15 cellular contexts compared by ENCODE assay signal in the genomic region with DNA sequence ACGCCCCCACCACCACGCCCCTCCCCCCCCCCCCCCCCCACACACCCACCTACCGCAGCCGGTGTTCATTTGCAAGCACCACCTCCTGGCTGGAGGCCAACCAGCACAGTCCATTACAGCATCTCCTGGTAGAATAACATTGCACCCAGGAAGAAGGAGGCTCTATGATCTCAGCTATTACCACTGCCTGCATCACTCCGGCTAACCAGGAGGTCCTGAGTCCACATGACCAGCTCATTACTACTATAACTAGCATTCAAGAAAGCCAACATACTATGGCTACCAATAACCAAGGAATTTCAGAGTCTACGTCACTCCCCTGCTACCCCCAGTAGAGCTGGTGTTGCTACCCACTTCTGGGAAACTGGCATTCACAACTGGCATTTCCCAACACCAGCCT.
DNase-seq lines count a peak whose midpoint lies in the region; ATAC-seq and TF ChIP-seq lines count a peak whose summit lies in the region.
"Had no signal": no experiment of that assay in that cellular context is flagged by ENCODE, and none has a peak within 500 bp of the region (broad histone marks: within the 10 kb centered on the region; RNA-seq: fewer than 3 reads in every experiment).

No MANE protein-coding gene starts in this region.

- H3K4me3 ChIP-seq in GM23248, result no peak overlapping the region
- H3K4me3 ChIP-seq: adrenal gland, neural progenitor cell had no signal

- no peaks in the 10 kb centered on the region for H3K9me2 ChIP-seq in GM23248 (ENCODE audit: insufficient read depth)

- in situ Hi-C loops in GM23248 (cut with MboI), result loop anchor here (5.0 to 25.0 kb wide), 2 partner anchors 98 to 223 kb away; partner anchors contain the start of gene RNASEK

- H3K27me3 ChIP-seq in GM23248 (replicated peaks; ENCODE audit: insufficient read depth), result no peaks in the 10 kb centered on the region
- H3K27me3 ChIP-seq: adrenal gland had no signal

- H3K27ac ChIP-seq in GM23248, result no peak overlapping the region
- H3K27ac ChIP-seq: 22Rv1, adrenal gland, coronary artery, esophagus squamous epithelium, neural progenitor cell had no signal

- WGBS in GM23248 (ENCODE audit: low coverage in 1 of 2, low lambda C conversion rate in 2 of 2, missing lambda C conversion rate in 2 of 2), 2 experiments, result 31 to 40% methylated on average over 4 to 5 of the region's 6 CpGs

- peak; percentile 40 for ATAC-seq in SK-N-SH treated with all-trans-retinoic acid at 6 μM for 48 hours
- ATAC-seq in HG02970 (IDR thresholded peaks at IDR 0.05; ENCODE audit: low FRiP score, unreplicated experiment), result no peak

- no peaks in the 10 kb centered on the region for H3K4me1 ChIP-seq in GM23248 (ENCODE audit: insufficient read depth)
- H3K4me1 ChIP-seq: neural progenitor cell had no signal

- H3K36me3 ChIP-seq in GM23248 (ENCODE audit: low read depth), result no peaks in the 10 kb centered on the region
- H3K36me3 ChIP-seq: adrenal gland, esophagus squamous epithelium, neural progenitor cell, spleen had no signal

- no peaks in the 10 kb centered on the region for H3K79me2 ChIP-seq in GM23248 (ENCODE audit: insufficient read depth)

- no peak overlapping the region for H3K9ac ChIP-seq in GM23248
- H3K9ac ChIP-seq: neural progenitor cell had no signal

- H3F3A ChIP-seq in GM23248 (ENCODE audit: insufficient read depth), result no peaks in the 10 kb centered on the region

- no peak overlapping the region for H2AFZ ChIP-seq in GM23248
- H2AFZ ChIP-seq: neural progenitor cell had no signal

- DNase-seq in NCI-H2227 (lab: John Stamatoyannopoulos, UW; ENCODE audit: unreplicated experiment), result peak; percentile 13
- DNase-seq in NCI-H2227 treated with DMSO at 0.1 percent for 48 hours (lab: John Stamatoyannopoulos, UW), result no peak
- peak; percentile 39 for DNase-seq in GM23248
- DNase-seq in iris pigment epithelial cell (ENCODE audit: low read depth), result peak; percentile 31
- no peak for DNase-seq in NCI-H2081 (lab: John Stamatoyannopoulos, UW)
- no peak for DNase-seq in NCI-H2196 treated with DMSO at 0.1 percent for 48 hours (lab: John Stamatoyannopoulos, UW; ENCODE audit: unreplicated experiment)
- DNase-seq: esophagus squamous epithelium, NCI-H526, spleen had no signal

- H4K20me1 ChIP-seq in GM23248 (ENCODE audit: insufficient read depth), result no peaks in the 10 kb centered on the region

- H3K4me2 ChIP-seq in GM23248 (ENCODE audit: unreplicated experiment), result no peak overlapping the region

- H3K9me3 ChIP-seq in GM23248 (ENCODE audit: low read depth), result no peaks in the 10 kb centered on the region
- H3K9me3 ChIP-seq: adrenal gland, esophagus squamous epithelium, spleen had no signal

TF ChIP-seq in SK-N-SH treated with all-trans-retinoic acid at 6 μM for 48 hours, 23 proteins besides CTCF, POLR2A, EP300 and RAD21:
- TF ChIP-seq ZFP30 (CRISPR knock-in tag; IDR thresholded peaks at IDR 0.05) (no peak), SNAI2 (CRISPR knock-in tag; IDR thresholded peaks at IDR 0.05) (no peak), RARB (CRISPR knock-in tag; IDR thresholded peaks at IDR 0.05) (no peak), ZNF565 (CRISPR knock-in tag; conservative IDR thresholded peaks at IDR 0.05; ENCODE audit: low read depth) (no peak), TSHZ2 (CRISPR knock-in tag; IDR thresholded peaks at IDR 0.05) (no peak), ESRRG (CRISPR knock-in tag; IDR thresholded peaks at IDR 0.05) (no peak)

Comparison
In these comparisons a context has a peak if more than half of its experiments do, and no peak if none do; other contexts are left out.
1. DNase-seq: peak in NCI-H2227 (single experiment), GM23248 (single experiment) and iris pigment epithelial cell (single experiment); none in NCI-H2227 treated with DMSO at 0.1 percent for 48 hours (single experiment), NCI-H2081 (0 of 2) and NCI-H2196 treated with DMSO at 0.1 percent for 48 hours (single experiment).